8 cellular contexts compared by ENCODE assay signal in genomic region chrX:106619797-106620196, GRCh38. TPM values are rescaled to one million over a fixed set of nuclear protein-coding genes. Genes with fewer than 3 reads are reported as not detected.
DNase-seq lines count a peak whose midpoint lies in the region; ATAC-seq, FAIRE-seq and TF ChIP-seq lines count a peak whose summit lies in the region.

No MANE protein-coding gene starts in this region.

- no peaks in the 10 kb centered on the region for H3K36me3 ChIP-seq in keratinocyte (ENCODE audit: control insufficient read depth in 2 of 2, extremely low read depth in 1 of 2, insufficient read depth in 2 of 2, low read length in 2 of 2)

- in situ Hi-C loops in SK-MEL-5 (cut with HindIII; ENCODE audit: low pct_unique_long_range_greater_than_20kb, low sequenced_read_pairs) = no loop called here

- no peaks in the 10 kb centered on the region for H3K9me1 ChIP-seq in keratinocyte (ENCODE audit: control insufficient read depth, extremely low read depth, insufficient read depth, low read length)

- FAIRE-seq in keratinocyte (lab: Jason Lieb, UNC) = peak; percentile 26

- H3K4me3 ChIP-seq in AG10803 (ENCODE audit: low read length) (no peak overlapping the region), keratinocyte (ENCODE audit: control insufficient read depth in 2 of 3, extremely low read depth in 1 of 3, insufficient read depth in 2 of 3, low read depth in 1 of 3, low read length in 3 of 3) (no peak overlapping the region)

- no peak overlapping the region for H3K9ac ChIP-seq in keratinocyte (ENCODE audit: control insufficient read depth, extremely low read depth, insufficient read depth, low read length)

- H3K79me2 ChIP-seq in keratinocyte (ENCODE audit: control insufficient read depth, insufficient read depth, low read length) = peaks cover 3% of the 10 kb centered on the region

- dilution Hi-C loops in keratinocyte (cut with MboI; ENCODE audit: extremely low pct_ligation_motif_present, low sequenced_read_pairs) = no loop called here

- TF ChIP-seq CTCF in AG10803 (conservative IDR thresholded peaks at IDR 0.05; ENCODE audit: low read length) = peak; percentile 49
- peak in 2 of 3 experiments; percentile 28 to 40 for TF ChIP-seq CTCF in keratinocyte (optimal IDR thresholded peaks at IDR 0.05 in 1 of 3, IDR thresholded peaks at IDR 0.05 in 1 of 3, conservative IDR thresholded peaks at IDR 0.05 in 1 of 3; ENCODE audit: extremely low read depth in 1 of 3, insufficient read depth in 2 of 3, low read length in 3 of 3)

- DNase-seq in AG10803 (ENCODE audit: low read depth) (peak; percentile 7), SK-MEL-5 (ENCODE audit: low read depth, low spot score) (peak; percentile 38), keratinocyte (ENCODE audit: low read depth, low spot score) (no peak), pons (ENCODE audit: low spot score) (no peak), GF-D8 (lab: John Stamatoyannopoulos, UW) (no peak)

- no peaks in the 10 kb centered on the region for H3K4me1 ChIP-seq in keratinocyte (ENCODE audit: control insufficient read depth, extremely low read depth, insufficient read depth, low read length)

- no peak overlapping the region for H3K4me2 ChIP-seq in keratinocyte (ENCODE audit: control insufficient read depth, extremely low read depth, insufficient read depth, low read depth, low read length)

- ATAC-seq in GM21390 (IDR thresholded peaks at IDR 0.05; ENCODE audit: unreplicated experiment) = peak; percentile 54
- ATAC-seq in HG03045 (IDR thresholded peaks at IDR 0.05; ENCODE audit: unreplicated experiment) = no peak
- no peak for ATAC-seq in HG03457 (IDR thresholded peaks at IDR 0.05; ENCODE audit: unreplicated experiment)

- H3K9me3 ChIP-seq in keratinocyte (ENCODE audit: control insufficient read depth, low read depth, low read length) = no peaks in the 10 kb centered on the region

- no peak overlapping the region for H3K27ac ChIP-seq in keratinocyte (ENCODE audit: control insufficient read depth, insufficient read depth, low read length)

- H2AFZ ChIP-seq in keratinocyte (ENCODE audit: control insufficient read depth, low read length) = no peak overlapping the region

- H3K27me3 ChIP-seq in keratinocyte (ENCODE audit: control insufficient read depth, extremely low read depth, insufficient read depth, low read length) = no peaks in the 10 kb centered on the region

- no peaks in the 10 kb centered on the region for H4K20me1 ChIP-seq in keratinocyte (ENCODE audit: control insufficient read depth, extremely low read depth, insufficient read depth, low read length)

RNA-seq across cellular contexts. Expression of gene RADX, which starts 8.0 kb away (rescaled TPM):
- total RNA-seq in SK-MEL-5 (2014; rRNA removed; shearing (Covaris generic)) = 7.3 and 7.4 TPM in 2 replicates
- 5.8 and 5.9 TPM in 2 replicates for polyA plus RNA-seq in SK-MEL-5 (2015; cell fraction: cytosol; rRNA removed)
- polyA plus RNA-seq in SK-MEL-5 (2015; cell fraction: nucleus; rRNA removed) = 53.0 and 57.2 TPM in 2 replicates
- polyA plus RNA-seq in keratinocyte = 2.2 to 6.3 TPM (median 3.6 TPM) in 3 replicates
- 2.0 TPM for polyA plus RNA-seq in keratinocyte (2011; ENCODE audit: low read depth)
- polyA plus RNA-seq in keratinocyte (2011; cell fraction: cytosol; rRNA removed) = 0.94 and 2.2 TPM in 2 replicates
- polyA plus RNA-seq in keratinocyte (2011; cell fraction: nucleus; rRNA removed) = 4.8 and 7.0 TPM in 2 replicates
- 1.3 and 3.0 TPM in 2 replicates for polyA plus RNA-seq in keratinocyte (2012; ENCODE audit: low replicate concordance)
- polyA minus RNA-seq in keratinocyte = 1.1 to 4.3 TPM (median 1.4 TPM) in 3 replicates
- 1.2 TPM for polyA minus RNA-seq in keratinocyte (2011; cell fraction: cytosol; rRNA and poly(A)+ RNA removed)
- 1.7 and 2.0 TPM in 2 replicates for polyA minus RNA-seq in keratinocyte (2011; cell fraction: nucleus; rRNA and poly(A)+ RNA removed)

Comparison
In these comparisons a context has a peak if more than half of its experiments do, and no peak if none do; other contexts are left out.
1. DNase-seq: peak in AG10803 (single experiment) and SK-MEL-5 (single experiment); none in keratinocyte (single experiment), pons (single experiment) and GF-D8 (single experiment).